Comparison of ENCODE assay signal across 17 cellular contexts in the genomic region with DNA sequence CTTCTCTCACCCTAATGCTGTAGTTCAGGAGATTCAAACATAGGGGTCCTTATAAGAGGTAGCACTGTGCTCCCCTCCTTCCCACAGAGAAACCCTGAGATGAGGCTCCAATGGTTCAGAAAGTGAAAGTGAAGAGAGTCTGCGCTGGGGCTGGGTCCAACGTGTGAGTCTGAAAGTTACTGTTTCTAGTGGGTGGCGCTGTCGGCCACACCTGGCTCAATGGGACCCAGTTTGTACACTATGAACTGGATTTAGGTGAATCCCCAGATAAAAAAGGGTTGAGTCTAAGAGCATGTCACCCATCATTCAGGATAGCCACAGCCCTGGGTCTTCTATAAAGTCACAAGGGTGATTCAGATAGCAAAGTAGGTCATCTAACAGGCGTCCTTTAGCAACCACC. TPM values are rescaled to one million over a fixed set of nuclear protein-coding genes. Genes with fewer than 3 reads are reported as not detected.
DNase-seq lines count a peak whose midpoint lies in the region; ATAC-seq, FAIRE-seq and TF ChIP-seq lines count a peak whose summit lies in the region.
"Had no signal": no experiment of that assay in that cellular context is flagged by ENCODE, and none has a peak within 500 bp of the region (broad histone marks: within the 10 kb centered on the region; RNA-seq: fewer than 3 reads in every experiment).

No MANE protein-coding gene starts in this region.

- no peaks in the 10 kb centered on the region for H3K79me2 ChIP-seq in keratinocyte (ENCODE audit: control insufficient read depth, insufficient read depth, low read length)

- H3K9me1 ChIP-seq in keratinocyte (ENCODE audit: control insufficient read depth, extremely low read depth, insufficient read depth, low read length): no peaks in the 10 kb centered on the region

- peak overlapping the region; percentile 77 for H3K27ac ChIP-seq in keratinocyte (ENCODE audit: control insufficient read depth, insufficient read depth, low read length)

- ATAC-seq in GM18498 (IDR thresholded peaks at IDR 0.05; ENCODE audit: unreplicated experiment) (peak; percentile 62), GM21526 (IDR thresholded peaks at IDR 0.05; ENCODE audit: low FRiP score, unreplicated experiment) (peak; percentile 57), HG03565 (IDR thresholded peaks at IDR 0.05; ENCODE audit: unreplicated experiment) (peak; percentile 75), GM19467 (IDR thresholded peaks at IDR 0.05; ENCODE audit: unreplicated experiment) (no peak)

- H3K27me3 ChIP-seq in keratinocyte (ENCODE audit: control insufficient read depth, extremely low read depth, insufficient read depth, low read length): no peaks in the 10 kb centered on the region

- peak overlapping the region; percentile 83 for H2AFZ ChIP-seq in keratinocyte (ENCODE audit: control insufficient read depth, low read length)

- H3K4me2 ChIP-seq in keratinocyte (ENCODE audit: control insufficient read depth, extremely low read depth, insufficient read depth, low read depth, low read length): peak overlapping the region; percentile 61

- H4K20me1 ChIP-seq in keratinocyte (ENCODE audit: control insufficient read depth, extremely low read depth, insufficient read depth, low read length): no peaks in the 10 kb centered on the region

- peaks cover 44% of the 10 kb centered on the region for H3K4me1 ChIP-seq in keratinocyte (ENCODE audit: control insufficient read depth, extremely low read depth, insufficient read depth, low read length)

- dilution Hi-C loops in keratinocyte (cut with MboI; ENCODE audit: extremely low pct_ligation_motif_present, low sequenced_read_pairs): no loop called here

- H3K4me3 ChIP-seq in keratinocyte (ENCODE audit: control insufficient read depth in 2 of 3, extremely low read depth in 1 of 3, insufficient read depth in 2 of 3, low read depth in 1 of 3, low read length in 3 of 3): peak overlapping the region in 1 of 3 experiments; percentile 11

- DNase-seq in keratinocyte (ENCODE audit: low read depth, low spot score) (no peak), retina (no peak)
- no peak for DNase-seq in stimulated activated CD4-positive, alpha-beta T cell treated with anti-CD3 and anti-CD28 coated beads, Interleukin-1b, Interleukin-23, amount 100 ng/mL, for 48 hours
- DNase-seq: activated effector memory CD4-positive, alpha-beta T cell treated with anti-CD3 and anti-CD28 coated beads, Interleukin-2, amount 50 U/mL, for 16 hours; AML-193; anterior cingulate cortex; immature natural killer cell; mesenchymal stem cell; NCI-H774; substantia nigra; SW 1271 had no signal

- no peak overlapping the region for H3K9ac ChIP-seq in keratinocyte (ENCODE audit: control insufficient read depth, extremely low read depth, insufficient read depth, low read length)

- H3K36me3 ChIP-seq in keratinocyte (ENCODE audit: control insufficient read depth in 2 of 2, extremely low read depth in 1 of 2, insufficient read depth in 2 of 2, low read length in 2 of 2): no peaks in the 10 kb centered on the region

- peak; percentile 9 to 50 (median 25) for TF ChIP-seq CTCF in keratinocyte (optimal IDR thresholded peaks at IDR 0.05 in 1 of 3, IDR thresholded peaks at IDR 0.05 in 1 of 3, conservative IDR thresholded peaks at IDR 0.05 in 1 of 3; ENCODE audit: extremely low read depth in 1 of 3, insufficient read depth in 2 of 3, low read length in 3 of 3)

- H3K9me3 ChIP-seq in keratinocyte (ENCODE audit: control insufficient read depth, low read depth, low read length): no peaks in the 10 kb centered on the region

- FAIRE-seq in keratinocyte (lab: Jason Lieb, UNC): no peak
- FAIRE-seq: RCC 7860 had no signal

RNA-seq across cellular contexts. Expression of a gene that starts 2.8 kb away (rescaled TPM):
- 0.08 to 0.53 TPM in 2 of 3 replicates, not detected in the other for polyA plus RNA-seq in keratinocyte
- polyA plus RNA-seq in keratinocyte (2011; ENCODE audit: low read depth): not detected
- polyA plus RNA-seq in keratinocyte (2011; cell fraction: cytosol; rRNA removed): 0.39 TPM in 1 of 2 replicates, not detected in the other
- not detected in 2 replicates for polyA plus RNA-seq in keratinocyte (2011; cell fraction: nucleus; rRNA removed)
- polyA plus RNA-seq in keratinocyte (2012; ENCODE audit: low replicate concordance): not detected in 2 replicates
- polyA minus RNA-seq in keratinocyte: not detected in 3 replicates
- not detected for polyA minus RNA-seq in keratinocyte (2011; cell fraction: cytosol; rRNA and poly(A)+ RNA removed)
- polyA minus RNA-seq in keratinocyte (2011; cell fraction: nucleus; rRNA and poly(A)+ RNA removed): not detected in 2 replicates
- polyA plus RNA-seq: IgD-negative memory B cell, immature natural killer cell had no signal

RNA-seq across cellular contexts. Expression of a gene that starts 21.1 kb away (rescaled TPM):
- not detected in 3 replicates for polyA plus RNA-seq in keratinocyte
- polyA plus RNA-seq in keratinocyte (2011; ENCODE audit: low read depth): not detected
- not detected in 2 replicates for polyA plus RNA-seq in keratinocyte (2011; cell fraction: cytosol; rRNA removed)
- polyA plus RNA-seq in keratinocyte (2011; cell fraction: nucleus; rRNA removed): not detected in 2 replicates
- not detected in 2 replicates for polyA plus RNA-seq in keratinocyte (2012; ENCODE audit: low replicate concordance)
- not detected in 3 replicates for polyA minus RNA-seq in keratinocyte
- polyA minus RNA-seq in keratinocyte (2011; cell fraction: cytosol; rRNA and poly(A)+ RNA removed): not detected
- not detected in 2 replicates for polyA minus RNA-seq in keratinocyte (2011; cell fraction: nucleus; rRNA and poly(A)+ RNA removed)
- polyA plus RNA-seq: IgD-negative memory B cell, immature natural killer cell had no signal

RNA-seq across cellular contexts. Expression of a gene that starts 27.4 kb away (rescaled TPM):
- 61.1 to 231 TPM (median 89.2 TPM) in 3 replicates for polyA plus RNA-seq in keratinocyte
- 859 TPM for polyA plus RNA-seq in keratinocyte (2011; ENCODE audit: low read depth)
- 80.8 and 93.6 TPM in 2 replicates for polyA plus RNA-seq in keratinocyte (2011; cell fraction: cytosol; rRNA removed)
- 168 and 195 TPM in 2 replicates for polyA plus RNA-seq in keratinocyte (2011; cell fraction: nucleus; rRNA removed)
- 60.7 and 434 TPM in 2 replicates for polyA plus RNA-seq in keratinocyte (2012; ENCODE audit: low replicate concordance)
- polyA minus RNA-seq in keratinocyte: 29.0 to 64.7 TPM (median 34.8 TPM) in 3 replicates
- polyA minus RNA-seq in keratinocyte (2011; cell fraction: cytosol; rRNA and poly(A)+ RNA removed): 53.3 TPM
- 47.8 and 54.5 TPM in 2 replicates for polyA minus RNA-seq in keratinocyte (2011; cell fraction: nucleus; rRNA and poly(A)+ RNA removed)
- polyA plus RNA-seq: IgD-negative memory B cell, immature natural killer cell had no signal

RNA-seq across cellular contexts. Expression of a gene that starts 38.3 kb away (rescaled TPM):
- 0.32 to 1.2 TPM (median 0.60 TPM) in 3 replicates for polyA plus RNA-seq in keratinocyte
- 41.7 TPM for polyA plus RNA-seq in keratinocyte (2011; ENCODE audit: low read depth)
- 1.1 and 2.2 TPM in 2 replicates for polyA plus RNA-seq in keratinocyte (2011; cell fraction: cytosol; rRNA removed)
- polyA plus RNA-seq in keratinocyte (2011; cell fraction: nucleus; rRNA removed): 0.71 and 2.1 TPM in 2 replicates
- 1.2 and 216 TPM in 2 replicates for polyA plus RNA-seq in keratinocyte (2012; ENCODE audit: low replicate concordance)
- 2.6 TPM in 1 of 3 replicates, not detected in the others for polyA minus RNA-seq in keratinocyte
- polyA minus RNA-seq in keratinocyte (2011; cell fraction: cytosol; rRNA and poly(A)+ RNA removed): not detected
- 1.2 TPM in 1 of 2 replicates, not detected in the other for polyA minus RNA-seq in keratinocyte (2011; cell fraction: nucleus; rRNA and poly(A)+ RNA removed)
- polyA plus RNA-seq: IgD-negative memory B cell, immature natural killer cell had no signal

RNA-seq across cellular contexts. Expression of a gene that starts 53.6 kb away (rescaled TPM):
- polyA plus RNA-seq in keratinocyte: 0.43 TPM in 1 of 3 replicates, not detected in the others
- polyA plus RNA-seq in keratinocyte (2011; ENCODE audit: low read depth): 37.9 TPM
- not detected in 2 replicates for polyA plus RNA-seq in keratinocyte (2011; cell fraction: cytosol; rRNA removed)
- not detected in 2 replicates for polyA plus RNA-seq in keratinocyte (2011; cell fraction: nucleus; rRNA removed)
- 63.1 TPM in 1 of 2 replicates, not detected in the other for polyA plus RNA-seq in keratinocyte (2012; ENCODE audit: low replicate concordance)
- not detected in 3 replicates for polyA minus RNA-seq in keratinocyte
- polyA minus RNA-seq in keratinocyte (2011; cell fraction: cytosol; rRNA and poly(A)+ RNA removed): not detected
- not detected in 2 replicates for polyA minus RNA-seq in keratinocyte (2011; cell fraction: nucleus; rRNA and poly(A)+ RNA removed)
- polyA plus RNA-seq: IgD-negative memory B cell, immature natural killer cell had no signal
